1 cellular context compared by ENCODE assay signal in genomic region chr6:149128489-149129145, GRCh38.
TF ChIP-seq lines count a peak whose summit lies in the region.

No MANE protein-coding gene starts in this region.

TF ChIP-seq in K562, 482 proteins besides CTCF, POLR2A, EP300 and RAD21 (continued from another document and continues in another):
- TF ChIP-seq, protein P1, sequence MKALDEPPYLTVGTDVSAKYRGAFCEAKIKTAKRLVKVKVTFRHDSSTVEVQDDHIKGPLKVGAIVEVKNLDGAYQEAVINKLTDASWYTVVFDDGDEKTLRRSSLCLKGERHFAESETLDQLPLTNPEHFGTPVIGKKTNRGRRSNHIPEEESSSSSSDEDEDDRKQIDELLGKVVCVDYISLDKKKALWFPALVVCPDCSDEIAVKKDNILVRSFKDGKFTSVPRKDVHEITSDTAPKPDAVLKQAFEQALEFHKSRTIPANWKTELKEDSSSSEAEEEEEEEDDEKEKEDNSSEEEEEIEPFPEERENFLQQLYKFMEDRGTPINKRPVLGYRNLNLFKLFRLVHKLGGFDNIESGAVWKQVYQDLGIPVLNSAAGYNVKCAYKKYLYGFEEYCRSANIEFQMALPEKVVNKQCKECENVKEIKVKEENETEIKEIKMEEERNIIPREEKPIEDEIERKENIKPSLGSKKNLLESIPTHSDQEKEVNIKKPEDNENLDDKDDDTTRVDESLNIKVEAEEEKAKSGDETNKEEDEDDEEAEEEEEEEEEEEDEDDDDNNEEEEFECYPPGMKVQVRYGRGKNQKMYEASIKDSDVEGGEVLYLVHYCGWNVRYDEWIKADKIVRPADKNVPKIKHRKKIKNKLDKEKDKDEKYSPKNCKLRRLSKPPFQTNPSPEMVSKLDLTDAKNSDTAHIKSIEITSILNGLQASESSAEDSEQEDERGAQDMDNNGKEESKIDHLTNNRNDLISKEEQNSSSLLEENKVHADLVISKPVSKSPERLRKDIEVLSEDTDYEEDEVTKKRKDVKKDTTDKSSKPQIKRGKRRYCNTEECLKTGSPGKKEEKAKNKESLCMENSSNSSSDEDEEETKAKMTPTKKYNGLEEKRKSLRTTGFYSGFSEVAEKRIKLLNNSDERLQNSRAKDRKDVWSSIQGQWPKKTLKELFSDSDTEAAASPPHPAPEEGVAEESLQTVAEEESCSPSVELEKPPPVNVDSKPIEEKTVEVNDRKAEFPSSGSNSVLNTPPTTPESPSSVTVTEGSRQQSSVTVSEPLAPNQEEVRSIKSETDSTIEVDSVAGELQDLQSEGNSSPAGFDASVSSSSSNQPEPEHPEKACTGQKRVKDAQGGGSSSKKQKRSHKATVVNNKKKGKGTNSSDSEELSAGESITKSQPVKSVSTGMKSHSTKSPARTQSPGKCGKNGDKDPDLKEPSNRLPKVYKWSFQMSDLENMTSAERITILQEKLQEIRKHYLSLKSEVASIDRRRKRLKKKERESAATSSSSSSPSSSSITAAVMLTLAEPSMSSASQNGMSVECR (CRISPR knock-in tag; IDR thresholded peaks at IDR 0.05) = 0 out of 2 replicates have a peak, but pooled peaks have one; percentile 20
- no peak for TF ChIP-seq SMARCA5 (IDR thresholded peaks at IDR 0.05)
- peak; percentile 37; the same call in 1 of the 2 replicates for TF ChIP-seq ZKSCAN8 (CRISPR knock-in tag; IDR thresholded peaks at IDR 0.05)
- TF ChIP-seq JUNB (CRISPR knock-in tag; conservative IDR thresholded peaks at IDR 0.05) = no peak
- TF ChIP-seq ATF7 (IDR thresholded peaks at IDR 0.05) = peak; percentile 64
- peak; percentile 37; the same call in 1 of the 2 replicates for TF ChIP-seq MYNN (IDR thresholded peaks at IDR 0.05)
- no peak for TF ChIP-seq MYNN (CRISPR knock-in tag; IDR thresholded peaks at IDR 0.05)
- peak; percentile 19 for TF ChIP-seq GATAD2B (IDR thresholded peaks at IDR 0.05; ENCODE audit: borderline replicate concordance)
- TF ChIP-seq E2F1 (CRISPR knock-in tag; IDR thresholded peaks at IDR 0.05) = no peak
- TF ChIP-seq CC2D1A (IDR thresholded peaks at IDR 0.05) = peak; percentile 69; the same call in 1 of the 2 replicates
- no peak for TF ChIP-seq E2F8 (IDR thresholded peaks at IDR 0.05; ENCODE audit: low read depth, partially characterized antibody)
- TF ChIP-seq CXXC5 (CRISPR knock-in tag; IDR thresholded peaks at IDR 0.05) = peak; percentile 59; the same call in 1 of the 2 replicates
- peak in 1 of 2 experiments; percentile 38; a peak in 2 of 4 replicates for TF ChIP-seq MAZ (CRISPR knock-in tag; conservative IDR thresholded peaks at IDR 0.05 in 1 of 2, IDR thresholded peaks at IDR 0.05 in 1 of 2)
- peak; percentile 75 to 85; a peak in 3 of 4 replicates for TF ChIP-seq TRIM24 (IDR thresholded peaks at IDR 0.05)
- TF ChIP-seq TBP (optimal IDR thresholded peaks at IDR 0.05; ENCODE audit: low read depth, low read length) = peak; percentile 28
- no peak; the same call in 1 of the 2 replicates for TF ChIP-seq THRAP3 (IDR thresholded peaks at IDR 0.05; ENCODE audit: borderline replicate concordance)
- TF ChIP-seq SRSF7 (optimal IDR thresholded peaks at IDR 0.05; ENCODE audit: low read depth, low read length) = no peak
- no peak for TF ChIP-seq SIX5 (IDR thresholded peaks at IDR 0.05; ENCODE audit: borderline replicate concordance in 1 of 2, insufficient read depth in 1 of 2, low read depth in 1 of 2, low read length in 2 of 2)
- peak; percentile 84; the same call in 1 of the 2 replicates for TF ChIP-seq SPI1 (IDR thresholded peaks at IDR 0.05; ENCODE audit: borderline replicate concordance, low read depth, low read length)
- TF ChIP-seq MTA3 (IDR thresholded peaks at IDR 0.05; ENCODE audit: borderline replicate concordance) = peak; percentile 71; the same call in 1 of the 2 replicates
- peak; percentile 62 for TF ChIP-seq LEF1 (IDR thresholded peaks at IDR 0.05)
- TF ChIP-seq, protein P2, sequence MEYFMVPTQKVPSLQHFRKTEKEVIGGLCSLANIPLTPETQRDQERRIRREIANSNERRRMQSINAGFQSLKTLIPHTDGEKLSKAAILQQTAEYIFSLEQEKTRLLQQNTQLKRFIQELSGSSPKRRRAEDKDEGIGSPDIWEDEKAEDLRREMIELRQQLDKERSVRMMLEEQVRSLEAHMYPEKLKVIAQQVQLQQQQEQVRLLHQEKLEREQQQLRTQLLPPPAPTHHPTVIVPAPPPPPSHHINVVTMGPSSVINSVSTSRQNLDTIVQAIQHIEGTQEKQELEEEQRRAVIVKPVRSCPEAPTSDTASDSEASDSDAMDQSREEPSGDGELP (CRISPR knock-in tag; IDR thresholded peaks at IDR 0.05; ENCODE audit: borderline replicate concordance) = peak; percentile 95
- TF ChIP-seq SUPT5H (IDR thresholded peaks at IDR 0.05) = peak; percentile 31; the same call in 1 of the 2 replicates
- TF ChIP-seq MEIS2 (IDR thresholded peaks at IDR 0.05; ENCODE audit: partially characterized antibody) = peak; percentile 82
- 0 out of 2 replicates have a peak, but pooled peaks have one; percentile 49 for TF ChIP-seq MTA1 (IDR thresholded peaks at IDR 0.05; ENCODE audit: borderline replicate concordance)
- TF ChIP-seq ZFX (CRISPR knock-in tag; IDR thresholded peaks at IDR 0.05) = no peak
- TF ChIP-seq SOX6 (IDR thresholded peaks at IDR 0.05) = peak; percentile 66; the same call in 1 of the 2 replicates
- peak; percentile 83 for TF ChIP-seq CTBP1 (IDR thresholded peaks at IDR 0.05; ENCODE audit: borderline replicate concordance)
- TF ChIP-seq DMBX1 (CRISPR knock-in tag; IDR thresholded peaks at IDR 0.05; ENCODE audit: borderline replicate concordance) = peak; percentile 43; the same call in 1 of the 2 replicates
- peak; percentile 95 for TF ChIP-seq ZNF263 (CRISPR knock-in tag; IDR thresholded peaks at IDR 0.05; ENCODE audit: borderline replicate concordance)
- TF ChIP-seq KDM1A (IDR thresholded peaks at IDR 0.05) = peak; percentile 73 to 79; a peak in 3 of 4 replicates
- TF ChIP-seq MCM2 (IDR thresholded peaks at IDR 0.05; ENCODE audit: low read depth) = no peak
- TF ChIP-seq SAFB (IDR thresholded peaks at IDR 0.05; ENCODE audit: borderline replicate concordance, low read depth, low read length) = no peak
- peak; percentile 31; the same call in 1 of the 2 replicates for TF ChIP-seq MYC (IDR thresholded peaks at IDR 0.05; ENCODE audit: low read depth, low read length)
- no peak for TF ChIP-seq MYC (CRISPR knock-in tag; IDR thresholded peaks at IDR 0.05; ENCODE audit: borderline replicate concordance, low read depth)
- 0 out of 2 replicates have a peak, but pooled peaks have one; percentile 77 for TF ChIP-seq HDAC2 (IDR thresholded peaks at IDR 0.05)
- TF ChIP-seq, protein P3, sequence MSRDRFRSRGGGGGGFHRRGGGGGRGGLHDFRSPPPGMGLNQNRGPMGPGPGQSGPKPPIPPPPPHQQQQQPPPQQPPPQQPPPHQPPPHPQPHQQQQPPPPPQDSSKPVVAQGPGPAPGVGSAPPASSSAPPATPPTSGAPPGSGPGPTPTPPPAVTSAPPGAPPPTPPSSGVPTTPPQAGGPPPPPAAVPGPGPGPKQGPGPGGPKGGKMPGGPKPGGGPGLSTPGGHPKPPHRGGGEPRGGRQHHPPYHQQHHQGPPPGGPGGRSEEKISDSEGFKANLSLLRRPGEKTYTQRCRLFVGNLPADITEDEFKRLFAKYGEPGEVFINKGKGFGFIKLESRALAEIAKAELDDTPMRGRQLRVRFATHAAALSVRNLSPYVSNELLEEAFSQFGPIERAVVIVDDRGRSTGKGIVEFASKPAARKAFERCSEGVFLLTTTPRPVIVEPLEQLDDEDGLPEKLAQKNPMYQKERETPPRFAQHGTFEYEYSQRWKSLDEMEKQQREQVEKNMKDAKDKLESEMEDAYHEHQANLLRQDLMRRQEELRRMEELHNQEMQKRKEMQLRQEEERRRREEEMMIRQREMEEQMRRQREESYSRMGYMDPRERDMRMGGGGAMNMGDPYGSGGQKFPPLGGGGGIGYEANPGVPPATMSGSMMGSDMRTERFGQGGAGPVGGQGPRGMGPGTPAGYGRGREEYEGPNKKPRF (IDR thresholded peaks at IDR 0.05; ENCODE audit: low read depth, low read length) = no peak
- peak; percentile 66 for TF ChIP-seq TAL1 (IDR thresholded peaks at IDR 0.05)
- no peak for TF ChIP-seq RFX7 (CRISPR knock-in tag; IDR thresholded peaks at IDR 0.05)
- peak; percentile 71 for TF ChIP-seq XRCC5 (IDR thresholded peaks at IDR 0.05; ENCODE audit: low read depth, low read length)
- TF ChIP-seq TBL1XR1 (IDR thresholded peaks at IDR 0.05; ENCODE audit: low read length in 2 of 2) = peak in 1 of 2 experiments; percentile 74; a peak in 1 of 4 replicates
- TF ChIP-seq YY1 (IDR thresholded peaks at IDR 0.05; ENCODE audit: borderline replicate concordance in 1 of 3, control insufficient read depth in 1 of 3, extremely low read depth in 1 of 3, insufficient read depth in 3 of 3, insufficient read length in 1 of 3, insufficient replicate concordance in 2 of 3, low read depth in 1 of 3, low read length in 2 of 3) = peak in 1 of 3 experiments; percentile 69
- TF ChIP-seq, protein P4, sequence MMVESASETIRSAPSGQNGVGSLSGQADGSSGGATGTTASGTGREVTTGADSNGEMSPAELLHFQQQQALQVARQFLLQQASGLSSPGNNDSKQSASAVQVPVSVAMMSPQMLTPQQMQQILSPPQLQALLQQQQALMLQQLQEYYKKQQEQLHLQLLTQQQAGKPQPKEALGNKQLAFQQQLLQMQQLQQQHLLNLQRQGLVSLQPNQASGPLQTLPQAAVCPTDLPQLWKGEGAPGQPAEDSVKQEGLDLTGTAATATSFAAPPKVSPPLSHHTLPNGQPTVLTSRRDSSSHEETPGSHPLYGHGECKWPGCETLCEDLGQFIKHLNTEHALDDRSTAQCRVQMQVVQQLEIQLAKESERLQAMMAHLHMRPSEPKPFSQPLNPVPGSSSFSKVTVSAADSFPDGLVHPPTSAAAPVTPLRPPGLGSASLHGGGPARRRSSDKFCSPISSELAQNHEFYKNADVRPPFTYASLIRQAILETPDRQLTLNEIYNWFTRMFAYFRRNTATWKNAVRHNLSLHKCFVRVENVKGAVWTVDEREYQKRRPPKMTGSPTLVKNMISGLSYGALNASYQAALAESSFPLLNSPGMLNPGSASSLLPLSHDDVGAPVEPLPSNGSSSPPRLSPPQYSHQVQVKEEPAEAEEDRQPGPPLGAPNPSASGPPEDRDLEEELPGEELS (CRISPR knock-in tag; IDR thresholded peaks at IDR 0.05; ENCODE audit: borderline replicate concordance) = 0 out of 2 replicates have a peak, but pooled peaks have one; percentile 79
- no peak for TF ChIP-seq NR3C1 (CRISPR knock-in tag; IDR thresholded peaks at IDR 0.05)
- peak in 1 of 2 experiments; percentile 93; a peak in 3 of 4 replicates for TF ChIP-seq RCOR1 (IDR thresholded peaks at IDR 0.05; ENCODE audit: borderline replicate concordance in 1 of 2, low read depth in 2 of 2, low read length in 2 of 2)
- TF ChIP-seq ZNF311 (CRISPR knock-in tag; IDR thresholded peaks at IDR 0.05) = 0 out of 2 replicates have a peak, but pooled peaks have one; percentile 35
- no peak for TF ChIP-seq ZNF561 (CRISPR knock-in tag; conservative IDR thresholded peaks at IDR 0.05)
- TF ChIP-seq ARNT (IDR thresholded peaks at IDR 0.05) = peak in 1 of 2 experiments; percentile 56; a peak in 1 of 4 replicates
- TF ChIP-seq, protein P5, sequence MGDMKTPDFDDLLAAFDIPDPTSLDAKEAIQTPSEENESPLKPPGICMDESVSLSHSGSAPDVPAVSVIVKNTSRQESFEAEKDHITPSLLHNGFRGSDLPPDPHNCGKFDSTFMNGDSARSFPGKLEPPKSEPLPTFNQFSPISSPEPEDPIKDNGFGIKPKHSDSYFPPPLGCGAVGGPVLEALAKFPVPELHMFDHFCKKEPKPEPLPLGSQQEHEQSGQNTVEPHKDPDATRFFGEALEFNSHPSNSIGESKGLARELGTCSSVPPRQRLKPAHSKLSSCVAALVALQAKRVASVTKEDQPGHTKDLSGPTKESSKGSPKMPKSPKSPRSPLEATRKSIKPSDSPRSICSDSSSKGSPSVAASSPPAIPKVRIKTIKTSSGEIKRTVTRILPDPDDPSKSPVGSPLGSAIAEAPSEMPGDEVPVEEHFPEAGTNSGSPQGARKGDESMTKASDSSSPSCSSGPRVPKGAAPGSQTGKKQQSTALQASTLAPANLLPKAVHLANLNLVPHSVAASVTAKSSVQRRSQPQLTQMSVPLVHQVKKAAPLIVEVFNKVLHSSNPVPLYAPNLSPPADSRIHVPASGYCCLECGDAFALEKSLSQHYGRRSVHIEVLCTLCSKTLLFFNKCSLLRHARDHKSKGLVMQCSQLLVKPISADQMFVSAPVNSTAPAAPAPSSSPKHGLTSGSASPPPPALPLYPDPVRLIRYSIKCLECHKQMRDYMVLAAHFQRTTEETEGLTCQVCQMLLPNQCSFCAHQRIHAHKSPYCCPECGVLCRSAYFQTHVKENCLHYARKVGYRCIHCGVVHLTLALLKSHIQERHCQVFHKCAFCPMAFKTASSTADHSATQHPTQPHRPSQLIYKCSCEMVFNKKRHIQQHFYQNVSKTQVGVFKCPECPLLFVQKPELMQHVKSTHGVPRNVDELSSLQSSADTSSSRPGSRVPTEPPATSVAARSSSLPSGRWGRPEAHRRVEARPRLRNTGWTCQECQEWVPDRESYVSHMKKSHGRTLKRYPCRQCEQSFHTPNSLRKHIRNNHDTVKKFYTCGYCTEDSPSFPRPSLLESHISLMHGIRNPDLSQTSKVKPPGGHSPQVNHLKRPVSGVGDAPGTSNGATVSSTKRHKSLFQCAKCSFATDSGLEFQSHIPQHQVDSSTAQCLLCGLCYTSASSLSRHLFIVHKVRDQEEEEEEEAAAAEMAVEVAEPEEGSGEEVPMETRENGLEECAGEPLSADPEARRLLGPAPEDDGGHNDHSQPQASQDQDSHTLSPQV (IDR thresholded peaks at IDR 0.05) = peak; percentile 88; the same call in 1 of the 2 replicates
- no peak for TF ChIP-seq CBX1 (IDR thresholded peaks at IDR 0.05; ENCODE audit: low read depth)
